Comparison of ENCODE assay signal across 8 cellular contexts in the genomic region with DNA sequence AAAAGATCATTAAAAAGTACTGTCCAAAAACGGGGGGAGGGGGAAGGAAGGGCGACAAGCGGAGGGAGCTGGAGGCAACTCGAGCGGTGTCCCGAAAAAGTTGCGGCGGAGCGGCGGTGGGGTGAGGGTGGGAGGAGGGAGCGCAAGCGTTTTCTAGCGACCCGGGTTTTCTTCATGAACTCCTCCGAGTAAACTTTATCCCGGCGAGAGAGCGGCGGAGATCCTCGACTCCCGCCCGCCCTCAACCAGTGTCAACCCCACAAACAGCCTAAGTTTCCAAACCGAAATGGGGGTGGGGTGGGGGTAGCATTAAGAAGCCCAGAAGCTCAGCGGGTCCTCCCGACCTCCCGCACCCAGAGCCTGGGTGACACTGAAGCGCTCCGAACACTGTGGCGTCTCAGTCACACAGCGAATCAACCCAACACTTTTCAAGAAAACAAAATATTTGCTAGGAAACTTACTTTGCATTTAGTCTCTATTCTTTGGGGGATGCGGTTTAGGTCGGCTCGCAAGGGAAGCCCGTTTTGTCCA.
DNase-seq lines count a peak whose midpoint lies in the region; ATAC-seq lines count a peak whose summit lies in the region.

No MANE protein-coding gene starts in this region.

- CTCF ChIA-PET in T-cell (lab: Charles Lee) = interaction anchor here in 1 of 2 donors (1.1 kb wide), 1 partner anchor 12 kb away, joined by 3 read pairs; no protein-coding TSS in a partner anchor

- H3K36me3 ChIP-seq in neuronal stem cell (replicated peaks in 1 of 2; ENCODE audit: control insufficient read depth in 2 of 2, insufficient read depth in 2 of 2, low read length in 2 of 2) = no peaks in the 10 kb centered on the region

- H3K27me3 Mint-ChIP-seq in activated CD4-positive, alpha-beta T cell treated with anti-CD3 and anti-CD28 coated beads, Interleukin-2, amount 10 ng/mL, durations not matched to agents 24 days and 14 days = peaks cover 49% of the 10 kb centered on the region
- H3K27me3 Mint-ChIP-seq in T-cell = peaks cover 41 to 53% of the 10 kb centered on the region in 2 donors

- H2BK120ac ChIP-seq in neuronal stem cell (ENCODE audit: low read depth, low read length) = peak overlapping the region; percentile 93

- H3K4me2 ChIP-seq in neuronal stem cell (ENCODE audit: insufficient read depth, low read length, poor library complexity, severe bottlenecking) = peak overlapping the region; percentile 90

- peak; percentile 57 for DNase-seq in activated CD4-positive, alpha-beta T cell treated with anti-CD3 and anti-CD28 coated beads, Interleukin-2, amount 10 ng/mL, durations not matched to agents 24 days and 14 days
- DNase-seq in activated CD4-positive, alpha-beta T cell treated with anti-CD3 and anti-CD28 coated beads for 4 hours = no peak
- no peak for DNase-seq in T-cell
- DNase-seq in fibroblast of peridontal ligament (ENCODE audit: extremely low read depth) = peak; percentile 45
- peak; percentile 41 for DNase-seq in neuronal stem cell (ENCODE audit: low spot score)
- no peak for DNase-seq in DMS114 treated with DMSO at 0.1 percent for 48 hours (lab: John Stamatoyannopoulos, UW; ENCODE audit: unreplicated experiment)
- DNase-seq in effector CD4-positive, alpha-beta T cell = no peak

- POLR2A ChIA-PET in T-cell (lab: Charles Lee) = no interaction called here

- intact Hi-C loops in activated CD4-positive, alpha-beta T cell treated with anti-CD3 and anti-CD28 coated beads, Interleukin-2, amount 10 ng/mL, durations not matched to agents 24 days and 14 days (cut with micrococcal nuclease) = loop anchor here (5.0 kb wide), 1 partner anchor 1633 kb away; a partner anchor contains a TSS

- peaks cover 8% of the 10 kb centered on the region for H3K36me3 Mint-ChIP-seq in activated CD4-positive, alpha-beta T cell treated with anti-CD3 and anti-CD28 coated beads, Interleukin-2, amount 10 ng/mL, durations not matched to agents 24 days and 14 days (ENCODE audit: low read depth)
- peaks cover 4% of the 10 kb centered on the region for H3K36me3 Mint-ChIP-seq in T-cell

- peak overlapping the region; percentile 74 for H3K4me3 Mint-ChIP-seq in activated CD4-positive, alpha-beta T cell treated with anti-CD3 and anti-CD28 coated beads, Interleukin-2, amount 10 ng/mL, durations not matched to agents 24 days and 14 days
- peak overlapping the region in 2 of 3 donors; percentile 75 to 77 for H3K4me3 Mint-ChIP-seq in T-cell

- H2AFZ ChIP-seq in neuronal stem cell (ENCODE audit: low read length) = peak overlapping the region; percentile 84

- peak overlapping the region; percentile 62 for H3K27ac ChIP-seq in neuronal stem cell (replicated peaks; ENCODE audit: low read length)

- H2BK15ac ChIP-seq in neuronal stem cell (ENCODE audit: low read length) = peak overlapping the region; percentile 56

- H2BK12ac ChIP-seq in neuronal stem cell (ENCODE audit: low read length) = peak overlapping the region; percentile 25

- H3K27me3 ChIP-seq in neuronal stem cell (ENCODE audit: control insufficient read depth in 3 of 3, insufficient read depth in 3 of 3, low read depth in 1 of 3, low read length in 3 of 3) = peaks cover 0 to 29% (median 18%) of the 10 kb centered on the region in 3 experiments

- H3K27ac Mint-ChIP-seq in activated CD4-positive, alpha-beta T cell treated with anti-CD3 and anti-CD28 coated beads, Interleukin-2, amount 10 ng/mL, durations not matched to agents 24 days and 14 days = peak overlapping the region; percentile 67
- no peak overlapping the region for H3K27ac Mint-ChIP-seq in T-cell

- H4K8ac ChIP-seq in neuronal stem cell (ENCODE audit: low read depth, low read length) = no peak overlapping the region

- peak overlapping the region; percentile 93 for H3K18ac ChIP-seq in neuronal stem cell (ENCODE audit: low read length)

- H4K91ac ChIP-seq in neuronal stem cell (ENCODE audit: low read depth, low read length, poor library complexity) = peak overlapping the region; percentile 10

- peaks cover 5 to 6% of the 10 kb centered on the region in 2 donors for H3K4me1 ChIP-seq in neuronal stem cell (ENCODE audit: control insufficient read depth in 2 of 2, insufficient read depth in 1 of 2, low read depth in 1 of 2, low read length in 2 of 2)

- peak overlapping the region; percentile 21 for H3K23ac ChIP-seq in neuronal stem cell (ENCODE audit: low read depth, low read length, poor library complexity)

- peak overlapping the region; percentile 93 for H3K9ac ChIP-seq in neuronal stem cell (ENCODE audit: low read depth, low read length, poor library complexity)

- H2BK5ac ChIP-seq in neuronal stem cell (ENCODE audit: low read length) = peak overlapping the region; percentile 94

- H3K4me3 ChIP-seq in neuronal stem cell (ENCODE audit: low read length in 2 of 2) = peak overlapping the region; percentile 65 to 90

- H3K79me1 ChIP-seq in neuronal stem cell (ENCODE audit: low read depth, low read length) = peaks cover 2% of the 10 kb centered on the region

- peak overlapping the region; percentile 71 for H2AK5ac ChIP-seq in neuronal stem cell (ENCODE audit: low read depth, low read length)

- H3K4me1 Mint-ChIP-seq in activated CD4-positive, alpha-beta T cell treated with anti-CD3 and anti-CD28 coated beads, Interleukin-2, amount 10 ng/mL, durations not matched to agents 24 days and 14 days = peaks cover 12% of the 10 kb centered on the region
- H3K4me1 Mint-ChIP-seq in T-cell = peaks cover 22 to 31% (median 30%) of the 10 kb centered on the region in 3 donors

- ATAC-seq in T-cell (replicated peaks in 1 of 4) (peak in 1 of 4 experiments; percentile 5), GM19035 (IDR thresholded peaks at IDR 0.05; ENCODE audit: unreplicated experiment) (no peak)

- H3K9me3 ChIP-seq in neuronal stem cell (replicated peaks in 1 of 2; ENCODE audit: control insufficient read depth in 2 of 2, insufficient read depth in 1 of 2, low read depth in 1 of 2, low read length in 2 of 2) = peaks cover 0 to 9% of the 10 kb centered on the region in 2 donors

- H3K14ac ChIP-seq in neuronal stem cell (ENCODE audit: low read length) = no peak overlapping the region

- no CpG with 5 or more reads among the region's 34 CpGs for WGBS in neuronal stem cell (ENCODE audit: extremely low coverage in 2 of 2, insufficient read length in 2 of 2, insufficient replicate concordance in 1 of 2), 2 donors

- peaks cover 6% of the 10 kb centered on the region for H3K9me3 Mint-ChIP-seq in activated CD4-positive, alpha-beta T cell treated with anti-CD3 and anti-CD28 coated beads, Interleukin-2, amount 10 ng/mL, durations not matched to agents 24 days and 14 days
- H3K9me3 Mint-ChIP-seq in T-cell = peaks cover 0 to 5% (median 0%) of the 10 kb centered on the region in 3 donors

- no peak overlapping the region for H3K4ac ChIP-seq in neuronal stem cell (ENCODE audit: low read length)

Comparison
In these comparisons a context has a peak if more than half of its experiments do, and no peak if none do; other contexts are left out.
1. DNase-seq: peak in activated CD4-positive, alpha-beta T cell treated with anti-CD3 and anti-CD28 coated beads, Interleukin-2, amount 10 ng/mL, durations not matched to agents 24 days and 14 days (single experiment), fibroblast of peridontal ligament (single experiment) and neuronal stem cell (single experiment); none in activated CD4-positive, alpha-beta T cell treated with anti-CD3 and anti-CD28 coated beads for 4 hours (0 of 2), T-cell (0 of 34), DMS114 treated with DMSO at 0.1 percent for 48 hours (single experiment) and effector CD4-positive, alpha-beta T cell (single experiment).